Comparison of ENCODE assay signal across 1 cellular context in genomic region chr1:45519774-45520173, GRCh38.
TF ChIP-seq lines count a peak whose summit lies in the region.

No MANE protein-coding gene starts in this region.

TF ChIP-seq in HepG2, 621 proteins besides CTCF, POLR2A, EP300 and RAD21:
- peak; percentile 25; the same call in 1 of the 2 replicates for TF ChIP-seq CEBPG (CRISPR knock-in tag; IDR thresholded peaks at IDR 0.05)
